Comparison of ENCODE assay signal across 32 cellular contexts in the genomic region with DNA sequence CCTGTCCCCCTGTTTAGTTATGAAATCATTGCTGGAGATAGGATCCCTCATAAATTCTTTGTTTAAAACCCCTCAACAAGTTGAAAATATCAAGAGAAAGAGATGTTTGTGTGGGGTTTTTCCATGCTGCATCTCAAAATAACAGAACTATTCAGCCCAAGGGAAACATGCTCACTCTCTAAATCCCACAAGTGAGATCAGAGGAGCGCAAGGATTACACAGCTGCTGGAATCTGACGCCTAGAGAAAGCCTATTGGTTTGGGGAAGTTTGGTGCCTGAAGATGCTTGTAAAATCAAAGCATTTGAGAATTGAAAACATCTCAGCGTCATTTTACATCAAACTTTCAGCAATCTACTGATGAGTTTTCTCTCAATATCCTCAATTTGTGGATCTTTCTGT. TPM values are rescaled to one million over a fixed set of nuclear protein-coding genes. Genes with fewer than 3 reads are reported as not detected.
"Had no signal": no experiment of that assay in that cellular context is flagged by ENCODE, and none has a peak within 500 bp of the region (broad histone marks: within the 10 kb centered on the region; RNA-seq: fewer than 3 reads in every experiment).

No MANE protein-coding gene starts in this region.

- H3K9me3 ChIP-seq: esophagus squamous epithelium, heart right ventricle, stomach, testis, tibial artery had no signal

- H3K36me3 Mint-ChIP-seq: memory B cell; naive B cell; natural killer cell treated with Interleukin-12 subunit alpha and Interleukin-12 subunit beta and Interleukin-15 and Interleukin-18, amount 100 ng/mL, for 72 hours; stimulated activated effector memory CD8-positive, alpha-beta T cell treated with anti-CD3 and anti-CD28 coated beads, Interleukin-12 subunit alpha, Interleukin-12 subunit beta, amount 100 ng/mL, for 72 hours; type B pancreatic cell had no signal

- H3K27ac Mint-ChIP-seq: effector memory CD8-positive, alpha-beta T cell; memory B cell; naive B cell; natural killer cell treated with Interleukin-12 subunit alpha and Interleukin-12 subunit beta and Interleukin-15 and Interleukin-18, amount 100 ng/mL, for 72 hours; progenitor cell of endocrine pancreas; stimulated activated effector memory CD8-positive, alpha-beta T cell treated with anti-CD3 and anti-CD28 coated beads, Interleukin-12 subunit alpha, Interleukin-12 subunit beta, amount 100 ng/mL, for 72 hours; type B pancreatic cell had no signal

- H3K4me3 ChIP-seq: esophagus squamous epithelium, heart right ventricle, lung, stomach, testis, tibial artery had no signal

- H3K27ac ChIP-seq: esophagus squamous epithelium, parathyroid adenoma, stomach, testis, tibial artery had no signal

- H2AFZ ChIP-seq: parathyroid adenoma had no signal

- ATAC-seq: effector memory CD8-positive, alpha-beta T cell; left colon; natural killer cell treated with Interleukin-12 subunit alpha and Interleukin-12 subunit beta and Interleukin-15 and Interleukin-18, amount 100 ng/mL, for 72 hours; stimulated activated effector memory CD8-positive, alpha-beta T cell treated with anti-CD3 and anti-CD28 coated beads, Interleukin-12 subunit alpha, Interleukin-12 subunit beta, amount 100 ng/mL, for 72 hours had no signal

- DNase-seq: cerebellar nuclear complex; cortex of kidney; effector memory CD8-positive, alpha-beta T cell; erythroblast; esophagus squamous epithelium; foreskin melanocyte; glutamatergic neuron; heart right ventricle; hippocampal formation; left colon; naive B cell; stimulated activated CD4-positive, alpha-beta T cell treated with anti-CD3 and anti-CD28 coated beads, Interleukin-2, amount 100 ng/mL, for 24 hours; stimulated activated CD4-positive, alpha-beta T cell treated with anti-CD3 and anti-CD28 coated beads, Interleukin-4, amount 100 ng/mL, for 24 hours; stimulated activated naive CD4-positive, alpha-beta T cell treated with Interleukin-2 at 50 U/mL for 16 hours; stomach; testis; tibial artery had no signal

- H3K9me3 Mint-ChIP-seq: neural crest cell, type B pancreatic cell had no signal

- FAIRE-seq: endometrium, islet of Langerhans had no signal

- H3K27me3 Mint-ChIP-seq: effector memory CD8-positive, alpha-beta T cell; memory B cell; naive B cell; natural killer cell treated with Interleukin-12 subunit alpha and Interleukin-12 subunit beta and Interleukin-15 and Interleukin-18, amount 100 ng/mL, for 72 hours; progenitor cell of endocrine pancreas; type B pancreatic cell had no signal

- H3K36me3 ChIP-seq: esophagus squamous epithelium, heart right ventricle, stomach, tibial artery had no signal

- H3K79me2 ChIP-seq: parathyroid adenoma had no signal

- H3K4me3 Mint-ChIP-seq: effector memory CD8-positive, alpha-beta T cell; memory B cell; naive B cell; natural killer cell treated with Interleukin-12 subunit alpha and Interleukin-12 subunit beta and Interleukin-15 and Interleukin-18, amount 100 ng/mL, for 72 hours; neural crest cell; stimulated activated effector memory CD8-positive, alpha-beta T cell treated with anti-CD3 and anti-CD28 coated beads, Interleukin-12 subunit alpha, Interleukin-12 subunit beta, amount 100 ng/mL, for 72 hours; type B pancreatic cell had no signal

- H3K4me1 Mint-ChIP-seq: memory B cell; naive B cell; neural crest cell; stimulated activated effector memory CD8-positive, alpha-beta T cell treated with anti-CD3 and anti-CD28 coated beads, Interleukin-12 subunit alpha, Interleukin-12 subunit beta, amount 100 ng/mL, for 72 hours had no signal

- H3K9ac ChIP-seq: parathyroid adenoma had no signal

- H3K27me3 ChIP-seq: esophagus squamous epithelium, heart right ventricle, stomach, testis, tibial artery had no signal

- H3K4me1 ChIP-seq: esophagus squamous epithelium, heart right ventricle, parathyroid adenoma, stomach, testis, tibial artery had no signal

RNA-seq across cellular contexts. Expression of a gene that starts 7.9 kb away (rescaled TPM):
- total RNA-seq: dermis microvascular lymphatic vessel endothelial cell; esophagus squamous epithelium; kidney epithelial cell; left colon; liver; lung; mononuclear cell; natural killer cell treated with Interleukin-12 subunit alpha and Interleukin-12 subunit beta and Interleukin-15 and Interleukin-18, amount 100 ng/mL, for 72 hours; neural crest cell; stomach; subcutaneous adipose tissue had no signal
